Comparison of ENCODE assay signal across 8 cellular contexts in the genomic region with DNA sequence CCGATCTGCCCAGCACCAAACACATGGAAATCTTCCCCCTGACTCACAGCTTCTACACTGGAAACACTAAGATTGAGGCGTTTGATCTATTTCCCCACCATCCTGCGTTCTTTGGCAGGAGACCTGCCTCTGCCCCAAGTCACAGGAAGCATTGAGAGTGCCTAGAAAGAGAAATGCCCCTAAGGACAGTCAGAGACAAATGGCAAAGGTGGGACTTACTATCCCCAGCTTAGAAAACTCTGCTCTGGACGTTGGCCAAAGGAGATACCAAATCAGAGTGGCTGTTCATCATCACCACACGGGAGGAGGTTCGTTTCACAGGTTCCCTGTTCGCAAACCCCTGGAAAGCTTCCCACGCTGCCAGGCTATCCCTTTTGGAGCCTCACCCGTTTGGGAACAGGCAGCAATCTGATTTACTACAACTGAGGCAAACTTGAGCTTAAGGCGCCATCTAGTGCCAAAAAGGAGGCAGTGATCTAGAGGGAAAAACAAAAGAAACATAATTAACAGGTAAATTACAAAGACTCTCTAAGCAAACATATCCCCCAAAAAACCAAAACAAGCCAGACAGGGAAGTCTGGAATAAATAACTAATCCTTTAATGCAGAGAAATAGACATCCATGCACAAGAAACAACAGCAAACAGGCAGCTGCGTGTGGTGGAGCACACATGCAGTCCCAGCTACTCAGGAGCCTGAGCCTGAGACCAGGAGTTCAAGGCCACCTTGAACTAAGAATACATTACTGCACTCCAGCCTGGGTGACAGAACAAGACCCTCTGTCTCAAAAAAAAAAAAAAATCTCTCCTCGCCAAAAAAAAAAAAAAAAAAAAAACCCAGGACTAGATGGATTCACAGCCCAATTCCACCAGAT. TPM values are rescaled to one million over a fixed set of nuclear protein-coding genes. Genes with fewer than 3 reads are reported as not detected.
DNase-seq lines count a peak whose midpoint lies in the region; ATAC-seq and TF ChIP-seq lines count a peak whose summit lies in the region.

No MANE protein-coding gene starts in this region.

- POLR2A ChIA-PET in WTC11 (lab: Charles Lee): interaction anchor here (1.0 kb wide), 1 partner anchor 44 kb away, joined by 4 read pairs; no protein-coding TSS in a partner anchor

- ATAC-seq in WTC11: peak; percentile 88
- ATAC-seq in left lung: peak; percentile 79
- ATAC-seq in HG02571 (IDR thresholded peaks at IDR 0.05; ENCODE audit: unreplicated experiment): no peak
- no peak for ATAC-seq in HG02610 (IDR thresholded peaks at IDR 0.05; ENCODE audit: unreplicated experiment)
- no peak for ATAC-seq in GM21619 (IDR thresholded peaks at IDR 0.05; ENCODE audit: unreplicated experiment)

- DNase-seq in NOMO-1 treated with DMSO at 0.1 percent for 48 hours (lab: John Stamatoyannopoulos, UW; ENCODE audit: unreplicated experiment) (peak; percentile 8), NOMO-1 treated with dmso at 0.1 percent for 144 hours (lab: John Stamatoyannopoulos, UW; ENCODE audit: unreplicated experiment) (no peak), WTC11 (ENCODE audit: low spot score) (peak; percentile 61), left lung (no peak)

- CTCF ChIA-PET in WTC11 (lab: Charles Lee): interaction anchor here (0.6 to 1.9 kb wide), 23 partner anchors 9 to 1670 kb away, joined by 3 to 10 read pairs (median 4); no protein-coding TSS in a partner anchor

- H3K9me3 Mint-ChIP-seq in WTC11: peaks cover 21% of the 10 kb centered on the region

- peaks cover 13% of the 10 kb centered on the region for H3K36me3 Mint-ChIP-seq in WTC11

- no peak overlapping the region for H3K27ac Mint-ChIP-seq in WTC11

- H3K4me1 Mint-ChIP-seq in WTC11: no peaks in the 10 kb centered on the region

- H3K9me3 ChIP-seq in left lung: peaks cover 0 to 7% of the 10 kb centered on the region in 2 donors

- TF ChIP-seq CTCF in LNCAP (IDR thresholded peaks at IDR 0.05): peak; percentile 74
- TF ChIP-seq CTCF in WTC11 (IDR thresholded peaks at IDR 0.05): peak; percentile 60
- TF ChIP-seq CTCF in left lung (IDR thresholded peaks at IDR 0.05): peak; percentile 31 to 49

- H3K27me3 Mint-ChIP-seq in WTC11 (ENCODE audit: low read depth): peaks cover 18% of the 10 kb centered on the region

- intact Hi-C loops in left lung (cut with DNase I): no loop called here

- no peaks in the 10 kb centered on the region for H3K36me3 ChIP-seq in left lung

- H3K4me3 Mint-ChIP-seq in WTC11: no peak overlapping the region

- H3K4me3 ChIP-seq in left lung: no peak overlapping the region

- no peak overlapping the region for H3K27ac ChIP-seq in left lung

- H3K27me3 ChIP-seq in left lung: peaks cover 0 to 11% of the 10 kb centered on the region in 2 donors

- H3K4me1 ChIP-seq in left lung: no peaks in the 10 kb centered on the region

TF ChIP-seq in WTC11, 78 proteins besides CTCF, POLR2A, EP300 and RAD21 (continues in another document):
- TF ChIP-seq, protein P1, sequence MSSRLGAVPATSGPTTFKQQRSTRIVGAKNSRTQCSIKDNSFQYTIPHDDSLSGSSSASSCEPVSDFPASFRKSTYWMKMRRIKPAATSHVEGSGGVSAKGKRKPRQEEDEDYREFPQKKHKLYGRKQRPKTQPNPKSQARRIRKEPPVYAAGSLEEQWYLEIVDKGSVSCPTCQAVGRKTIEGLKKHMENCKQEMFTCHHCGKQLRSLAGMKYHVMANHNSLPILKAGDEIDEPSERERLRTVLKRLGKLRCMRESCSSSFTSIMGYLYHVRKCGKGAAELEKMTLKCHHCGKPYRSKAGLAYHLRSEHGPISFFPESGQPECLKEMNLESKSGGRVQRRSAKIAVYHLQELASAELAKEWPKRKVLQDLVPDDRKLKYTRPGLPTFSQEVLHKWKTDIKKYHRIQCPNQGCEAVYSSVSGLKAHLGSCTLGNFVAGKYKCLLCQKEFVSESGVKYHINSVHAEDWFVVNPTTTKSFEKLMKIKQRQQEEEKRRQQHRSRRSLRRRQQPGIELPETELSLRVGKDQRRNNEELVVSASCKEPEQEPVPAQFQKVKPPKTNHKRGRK (CRISPR knock-in tag; IDR thresholded peaks at IDR 0.05; ENCODE audit: borderline replicate concordance): no peak
- TF ChIP-seq, protein P2, sequence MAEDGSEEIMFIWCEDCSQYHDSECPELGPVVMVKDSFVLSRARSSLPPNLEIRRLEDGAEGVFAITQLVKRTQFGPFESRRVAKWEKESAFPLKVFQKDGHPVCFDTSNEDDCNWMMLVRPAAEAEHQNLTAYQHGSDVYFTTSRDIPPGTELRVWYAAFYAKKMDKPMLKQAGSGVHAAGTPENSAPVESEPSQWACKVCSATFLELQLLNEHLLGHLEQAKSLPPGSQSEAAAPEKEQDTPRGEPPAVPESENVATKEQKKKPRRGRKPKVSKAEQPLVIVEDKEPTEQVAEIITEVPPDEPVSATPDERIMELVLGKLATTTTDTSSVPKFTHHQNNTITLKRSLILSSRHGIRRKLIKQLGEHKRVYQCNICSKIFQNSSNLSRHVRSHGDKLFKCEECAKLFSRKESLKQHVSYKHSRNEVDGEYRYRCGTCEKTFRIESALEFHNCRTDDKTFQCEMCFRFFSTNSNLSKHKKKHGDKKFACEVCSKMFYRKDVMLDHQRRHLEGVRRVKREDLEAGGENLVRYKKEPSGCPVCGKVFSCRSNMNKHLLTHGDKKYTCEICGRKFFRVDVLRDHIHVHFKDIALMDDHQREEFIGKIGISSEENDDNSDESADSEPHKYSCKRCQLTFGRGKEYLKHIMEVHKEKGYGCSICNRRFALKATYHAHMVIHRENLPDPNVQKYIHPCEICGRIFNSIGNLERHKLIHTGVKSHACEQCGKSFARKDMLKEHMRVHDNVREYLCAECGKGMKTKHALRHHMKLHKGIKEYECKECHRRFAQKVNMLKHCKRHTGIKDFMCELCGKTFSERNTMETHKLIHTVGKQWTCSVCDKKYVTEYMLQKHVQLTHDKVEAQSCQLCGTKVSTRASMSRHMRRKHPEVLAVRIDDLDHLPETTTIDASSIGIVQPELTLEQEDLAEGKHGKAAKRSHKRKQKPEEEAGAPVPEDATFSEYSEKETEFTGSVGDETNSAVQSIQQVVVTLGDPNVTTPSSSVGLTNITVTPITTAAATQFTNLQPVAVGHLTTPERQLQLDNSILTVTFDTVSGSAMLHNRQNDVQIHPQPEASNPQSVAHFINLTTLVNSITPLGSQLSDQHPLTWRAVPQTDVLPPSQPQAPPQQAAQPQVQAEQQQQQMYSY (CRISPR knock-in tag; IDR thresholded peaks at IDR 0.05): no peak
- TF ChIP-seq, protein P3, sequence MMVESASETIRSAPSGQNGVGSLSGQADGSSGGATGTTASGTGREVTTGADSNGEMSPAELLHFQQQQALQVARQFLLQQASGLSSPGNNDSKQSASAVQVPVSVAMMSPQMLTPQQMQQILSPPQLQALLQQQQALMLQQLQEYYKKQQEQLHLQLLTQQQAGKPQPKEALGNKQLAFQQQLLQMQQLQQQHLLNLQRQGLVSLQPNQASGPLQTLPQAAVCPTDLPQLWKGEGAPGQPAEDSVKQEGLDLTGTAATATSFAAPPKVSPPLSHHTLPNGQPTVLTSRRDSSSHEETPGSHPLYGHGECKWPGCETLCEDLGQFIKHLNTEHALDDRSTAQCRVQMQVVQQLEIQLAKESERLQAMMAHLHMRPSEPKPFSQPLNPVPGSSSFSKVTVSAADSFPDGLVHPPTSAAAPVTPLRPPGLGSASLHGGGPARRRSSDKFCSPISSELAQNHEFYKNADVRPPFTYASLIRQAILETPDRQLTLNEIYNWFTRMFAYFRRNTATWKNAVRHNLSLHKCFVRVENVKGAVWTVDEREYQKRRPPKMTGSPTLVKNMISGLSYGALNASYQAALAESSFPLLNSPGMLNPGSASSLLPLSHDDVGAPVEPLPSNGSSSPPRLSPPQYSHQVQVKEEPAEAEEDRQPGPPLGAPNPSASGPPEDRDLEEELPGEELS (CRISPR knock-in tag; IDR thresholded peaks at IDR 0.05): no peak
- TF ChIP-seq, protein P4, sequence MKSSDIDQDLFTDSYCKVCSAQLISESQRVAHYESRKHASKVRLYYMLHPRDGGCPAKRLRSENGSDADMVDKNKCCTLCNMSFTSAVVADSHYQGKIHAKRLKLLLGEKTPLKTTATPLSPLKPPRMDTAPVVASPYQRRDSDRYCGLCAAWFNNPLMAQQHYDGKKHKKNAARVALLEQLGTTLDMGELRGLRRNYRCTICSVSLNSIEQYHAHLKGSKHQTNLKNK (CRISPR knock-in tag; IDR thresholded peaks at IDR 0.05): no peak
- TF ChIP-seq ZNF416 (CRISPR knock-in tag; IDR thresholded peaks at IDR 0.05) (no peak), FOXJ3 (CRISPR knock-in tag; IDR thresholded peaks at IDR 0.05; ENCODE audit: borderline replicate concordance) (no peak), GRHL2 (CRISPR knock-in tag; IDR thresholded peaks at IDR 0.05; ENCODE audit: insufficient replicate concordance, severe bottlenecking) (no peak), SMAD4 (CRISPR knock-in tag; IDR thresholded peaks at IDR 0.05) (no peak)
- TF ChIP-seq, protein P5, sequence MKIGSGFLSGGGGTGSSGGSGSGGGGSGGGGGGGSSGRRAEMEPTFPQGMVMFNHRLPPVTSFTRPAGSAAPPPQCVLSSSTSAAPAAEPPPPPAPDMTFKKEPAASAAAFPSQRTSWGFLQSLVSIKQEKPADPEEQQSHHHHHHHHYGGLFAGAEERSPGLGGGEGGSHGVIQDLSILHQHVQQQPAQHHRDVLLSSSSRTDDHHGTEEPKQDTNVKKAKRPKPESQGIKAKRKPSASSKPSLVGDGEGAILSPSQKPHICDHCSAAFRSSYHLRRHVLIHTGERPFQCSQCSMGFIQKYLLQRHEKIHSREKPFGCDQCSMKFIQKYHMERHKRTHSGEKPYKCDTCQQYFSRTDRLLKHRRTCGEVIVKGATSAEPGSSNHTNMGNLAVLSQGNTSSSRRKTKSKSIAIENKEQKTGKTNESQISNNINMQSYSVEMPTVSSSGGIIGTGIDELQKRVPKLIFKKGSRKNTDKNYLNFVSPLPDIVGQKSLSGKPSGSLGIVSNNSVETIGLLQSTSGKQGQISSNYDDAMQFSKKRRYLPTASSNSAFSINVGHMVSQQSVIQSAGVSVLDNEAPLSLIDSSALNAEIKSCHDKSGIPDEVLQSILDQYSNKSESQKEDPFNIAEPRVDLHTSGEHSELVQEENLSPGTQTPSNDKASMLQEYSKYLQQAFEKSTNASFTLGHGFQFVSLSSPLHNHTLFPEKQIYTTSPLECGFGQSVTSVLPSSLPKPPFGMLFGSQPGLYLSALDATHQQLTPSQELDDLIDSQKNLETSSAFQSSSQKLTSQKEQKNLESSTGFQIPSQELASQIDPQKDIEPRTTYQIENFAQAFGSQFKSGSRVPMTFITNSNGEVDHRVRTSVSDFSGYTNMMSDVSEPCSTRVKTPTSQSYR (CRISPR knock-in tag; IDR thresholded peaks at IDR 0.05): no peak

RNA-seq across cellular contexts. Expression of a gene that starts 48.4 kb away (rescaled TPM):
- total RNA-seq in WTC11 (2021): 107 to 141 TPM (median 139 TPM) in 3 replicates
- 100 to 1,000 TPM; 134 to 145 TPM for total RNA-seq in left lung

Comparison
In these comparisons a context has a peak if more than half of its experiments do, and no peak if none do; other contexts are left out.
1. DNase-seq: peak in NOMO-1 treated with DMSO at 0.1 percent for 48 hours (single experiment) and WTC11 (single experiment); none in NOMO-1 treated with dmso at 0.1 percent for 144 hours (single experiment) and left lung (0 of 2).
2. ATAC-seq: peak in WTC11 (single experiment) and left lung (single experiment); none in HG02571 (single experiment), HG02610 (single experiment) and GM21619 (single experiment).
3. Peak in every context shown above with its lines, with median percentiles within 50 percentile points of each other: CTCF ChIP-seq.